ENCODE assay signal across 10 cellular contexts in the genomic region with DNA sequence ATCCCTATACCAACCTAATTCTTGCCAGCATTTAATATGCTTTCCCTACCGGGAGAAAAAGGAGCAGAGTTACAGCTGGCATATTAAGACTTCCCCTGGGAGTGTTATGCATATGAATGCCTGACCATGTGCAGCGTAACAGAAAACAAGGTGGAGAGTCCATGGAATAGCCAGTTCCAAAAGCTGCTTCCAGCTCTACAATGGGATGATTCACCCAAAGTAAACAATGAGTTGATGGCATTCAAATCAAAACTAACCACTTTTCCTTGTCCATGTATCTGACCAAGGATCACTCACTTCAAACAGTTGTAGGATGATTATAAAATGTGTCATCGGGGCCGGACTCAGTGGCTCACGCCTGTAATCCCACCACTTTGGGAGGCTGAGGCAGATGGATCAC. TPM values are rescaled to one million over a fixed set of nuclear protein-coding genes. Genes with fewer than 3 reads are reported as not detected.
A peak's percentile ranks its signal among the peaks of the same experiment; 100 is the strongest.
DNase-seq lines count a peak whose midpoint lies in the region; ATAC-seq and TF ChIP-seq lines count a peak whose summit lies in the region.
"Had no signal": no experiment of that assay in that cellular context is flagged by ENCODE, and none has a peak within 500 bp of the region (broad histone marks: within the 10 kb centered on the region; RNA-seq: fewer than 3 reads in every experiment).

No MANE protein-coding gene starts in this region.

- no peak for TF ChIP-seq CTCF in RWPE2 (IDR thresholded peaks at IDR 0.05; ENCODE audit: poor library complexity, severe bottlenecking)
- no peak for TF ChIP-seq CTCF in foreskin fibroblast (IDR thresholded peaks at IDR 0.05; ENCODE audit: low read depth, low read length)

- ATAC-seq in RWPE2 (ENCODE audit: low read depth) (peak; percentile 91), HG02852 (IDR thresholded peaks at IDR 0.05; ENCODE audit: unreplicated experiment) (no peak), HG02759 (IDR thresholded peaks at IDR 0.05; ENCODE audit: unreplicated experiment) (no peak)
- ATAC-seq: sciatic nerve; stimulated activated naive B cell treated with anti-CD40 and anti-IgM and Interleukin-4, amounts not matched to agents 10 μg/mL and 1 μg/mL and 100 μg/mL, for 72 hours had no signal

- DNase-seq in AG08396 (ENCODE audit: low spot score) (peak; percentile 30), HT1080 (ENCODE audit: low read depth) (peak; percentile 94), RWPE2 (ENCODE audit: low spot score) (no peak), foreskin fibroblast (peak; percentile 67 to 83), NCI-H82 (lab: John Stamatoyannopoulos, UW) (no peak), foreskin melanocyte (no peak)
- DNase-seq: stimulated activated naive B cell treated with anti-CD40 and anti-IgM and Interleukin-4, amounts not matched to agents 10 μg/mL and 1 μg/mL and 100 μg/mL, for 72 hours had no signal

- no peaks in the 10 kb centered on the region for H3K27me3 ChIP-seq in RWPE2 (ENCODE audit: insufficient read depth, poor library complexity, severe bottlenecking)

- no peaks in the 10 kb centered on the region for H3K36me3 ChIP-seq in RWPE2 (ENCODE audit: low read depth)

- peaks cover 12% of the 10 kb centered on the region for H3K4me1 ChIP-seq in RWPE2 (ENCODE audit: insufficient read depth, poor library complexity, severe bottlenecking)

- H3K4me3 ChIP-seq in RWPE2 (ENCODE audit: severe bottlenecking) (no peak overlapping the region), foreskin fibroblast (ENCODE audit: low read depth in 1 of 2, low read length in 2 of 2) (no peak overlapping the region)

- H3K27ac ChIP-seq in RWPE2 (ENCODE audit: poor library complexity, severe bottlenecking): no peak overlapping the region

- no peaks in the 10 kb centered on the region for H3K9me3 ChIP-seq in RWPE2 (ENCODE audit: severe bottlenecking)

RNA-seq across cellular contexts. Expression of a gene that starts 48.2 kb away (rescaled TPM):
- total RNA-seq in HT1080 (2014; rRNA removed; shearing (Covaris generic)): not detected in 2 replicates
- polyA plus RNA-seq in HT1080 (2015; cell fraction: cytosol; rRNA removed): 0.06 TPM in 1 of 2 replicates, not detected in the other
- polyA plus RNA-seq in HT1080 (2015; cell fraction: nucleus; rRNA removed): not detected in 2 replicates

Comparison
In these comparisons a context has a peak if more than half of its experiments do, and no peak if none do; other contexts are left out.
1. DNase-seq: peak in AG08396 (single experiment), HT1080 (single experiment) and foreskin fibroblast (2 of 2); none in RWPE2 (single experiment), NCI-H82 (single experiment) and foreskin melanocyte (single experiment).